ENCODE assay signal across 23 cellular contexts in the genomic region with DNA sequence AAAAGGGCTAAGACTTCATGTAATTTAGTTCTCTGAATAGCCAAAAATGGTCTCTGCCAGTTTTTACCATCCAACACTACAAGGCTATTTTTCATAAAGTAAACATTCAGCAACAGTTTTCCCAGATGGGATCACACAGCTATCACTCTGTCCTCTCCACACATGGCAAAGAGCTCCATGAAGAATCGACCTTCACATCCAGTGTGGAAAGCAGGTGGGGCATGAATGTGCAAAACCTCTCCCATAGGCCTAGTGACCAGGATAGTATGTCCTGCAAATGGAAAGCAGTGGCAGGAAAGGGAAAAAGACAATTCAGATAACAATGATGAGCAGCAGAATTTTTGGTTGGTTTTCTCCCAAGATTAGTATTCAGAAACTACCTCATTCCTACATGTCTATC.
DNase-seq lines count a peak whose midpoint lies in the region; ATAC-seq, FAIRE-seq and TF ChIP-seq lines count a peak whose summit lies in the region.
"Had no signal": no experiment of that assay in that cellular context is flagged by ENCODE, and none has a peak within 500 bp of the region (broad histone marks: within the 10 kb centered on the region; RNA-seq: fewer than 3 reads in every experiment).

No MANE protein-coding gene starts in this region.

- H3K27ac ChIP-seq in DND-41 (ENCODE audit: low read length) (no peak overlapping the region), GM23248 (no peak overlapping the region), colonic mucosa (no peak overlapping the region)
- H3K27ac ChIP-seq: BLaER1 treated with 17β-estradiol and CSF1 and Interleukin-3, amounts not matched to agents 10 nM and 100 nM; C4-2B had no signal

- no peaks in the 10 kb centered on the region for H4K20me1 ChIP-seq in DND-41 (ENCODE audit: insufficient read depth, low read length)
- H4K20me1 ChIP-seq in GM23248 (ENCODE audit: insufficient read depth) = no peaks in the 10 kb centered on the region

- no peaks in the 10 kb centered on the region for H3F3A ChIP-seq in GM23248 (ENCODE audit: insufficient read depth)

- ATAC-seq in DND-41 (ENCODE audit: insufficient read depth, low read depth) (no peak), HG02610 (IDR thresholded peaks at IDR 0.05; ENCODE audit: unreplicated experiment) (no peak), HG03457 (IDR thresholded peaks at IDR 0.05; ENCODE audit: unreplicated experiment) (no peak), HG03159 (IDR thresholded peaks at IDR 0.05; ENCODE audit: unreplicated experiment) (no peak)
- ATAC-seq: CD8-positive, alpha-beta T cell had no signal

- no peak overlapping the region for H3K4me2 ChIP-seq in DND-41 (ENCODE audit: insufficient read depth, low read length)
- no peak overlapping the region for H3K4me2 ChIP-seq in GM23248 (ENCODE audit: unreplicated experiment)
- H3K4me2 ChIP-seq: BLaER1 treated with 17β-estradiol and CSF1 and Interleukin-3, amounts not matched to agents 10 nM and 100 nM had no signal

- FAIRE-seq in bronchial epithelial cell (lab: Jason Lieb, UNC) = peak; percentile 13
- FAIRE-seq: A204.1, G401.6, GM12891, GM18507 had no signal

- WGBS in GM23248 (ENCODE audit: low coverage in 1 of 2, low lambda C conversion rate in 2 of 2, missing lambda C conversion rate in 2 of 2), 2 experiments = 0% methylated on average over 1 of the region's 1 CpG

- H2AFZ ChIP-seq in DND-41 (ENCODE audit: low read depth, low read length) (0 out of 2 replicates have a peak overlapping the region, but pooled peaks have one; percentile 25), GM23248 (0 out of 2 replicates have a peak overlapping the region, but pooled peaks have one; percentile 39)

- no peak for TF ChIP-seq CTCF in DND-41 (IDR thresholded peaks at IDR 0.05; ENCODE audit: borderline replicate concordance, extremely low read depth, low read length, poor library complexity, severe bottlenecking)
- no peak for TF ChIP-seq CTCF in bronchial epithelial cell (IDR thresholded peaks at IDR 0.05; ENCODE audit: insufficient read depth, low read length, severe bottlenecking)
- no peak for TF ChIP-seq CTCF in colonic mucosa (IDR thresholded peaks at IDR 0.05)

- H3K9ac ChIP-seq in DND-41 (ENCODE audit: low read depth, low read length) = no peak overlapping the region
- no peak overlapping the region for H3K9ac ChIP-seq in GM23248
- H3K9ac ChIP-seq in colonic mucosa (ENCODE audit: low read depth in 2 of 2, low read length in 2 of 2) = no peak overlapping the region
- H3K9ac ChIP-seq: BLaER1 treated with 17β-estradiol and CSF1 and Interleukin-3, amounts not matched to agents 10 nM and 100 nM had no signal

- DNase-seq in DND-41 (no peak), GM23248 (no peak), bronchial epithelial cell (ENCODE audit: low read depth) (no peak), myocyte (ENCODE audit: low read depth) (peak; percentile 63), colonic mucosa (no peak)
- DNase-seq: 8988T; AML-193; CD4-positive, alpha-beta T cell; CD8-positive, alpha-beta T cell; DMS 273 treated with DMSO at 0.1 percent for 48 hours; DMS153; DMS53; DMS79; GF-D8 had no signal

- H3K4me1 ChIP-seq in DND-41 (ENCODE audit: insufficient read depth, low read length) = peaks cover 13% of the 10 kb centered on the region
- no peaks in the 10 kb centered on the region for H3K4me1 ChIP-seq in GM23248 (ENCODE audit: insufficient read depth)
- no peaks in the 10 kb centered on the region for H3K4me1 ChIP-seq in colonic mucosa

- H3K9me3 ChIP-seq in DND-41 (ENCODE audit: insufficient read depth, low read length, severe bottlenecking) (no peaks in the 10 kb centered on the region), GM23248 (ENCODE audit: low read depth) (no peaks in the 10 kb centered on the region), colonic mucosa (no peaks in the 10 kb centered on the region)
- H3K9me3 ChIP-seq: BLaER1 treated with 17β-estradiol and CSF1 and Interleukin-3, amounts not matched to agents 10 nM and 100 nM had no signal

- H3K9me2 ChIP-seq in GM23248 (ENCODE audit: insufficient read depth) = no peaks in the 10 kb centered on the region

- H3K4me3 ChIP-seq in DND-41 (ENCODE audit: low read depth in 1 of 2, low read length in 2 of 2) (no peak overlapping the region), GM23248 (no peak overlapping the region), bronchial epithelial cell (ENCODE audit: low read depth, low read length) (no peak overlapping the region), colonic mucosa (no peak overlapping the region)
- H3K4me3 ChIP-seq: BLaER1 treated with 17β-estradiol and CSF1 and Interleukin-3, amounts not matched to agents 10 nM and 100 nM had no signal

- H3K36me3 ChIP-seq in DND-41 (ENCODE audit: insufficient read depth, low read length) = no peaks in the 10 kb centered on the region
- no peaks in the 10 kb centered on the region for H3K36me3 ChIP-seq in GM23248 (ENCODE audit: low read depth)
- H3K36me3 ChIP-seq in bronchial epithelial cell (ENCODE audit: control insufficient read depth, insufficient read depth, low read length) = no peaks in the 10 kb centered on the region
- no peaks in the 10 kb centered on the region for H3K36me3 ChIP-seq in colonic mucosa
- H3K36me3 ChIP-seq: BLaER1 treated with 17β-estradiol and CSF1 and Interleukin-3, amounts not matched to agents 10 nM and 100 nM had no signal

- in situ Hi-C loops in GM23248 (cut with MboI) = no loop called here

- no peaks in the 10 kb centered on the region for H3K79me2 ChIP-seq in DND-41 (ENCODE audit: insufficient read depth, low read length)
- no peaks in the 10 kb centered on the region for H3K79me2 ChIP-seq in GM23248 (ENCODE audit: insufficient read depth)

- H3K27me3 ChIP-seq in DND-41 (ENCODE audit: insufficient read depth, low read length, poor library complexity) = no peaks in the 10 kb centered on the region
- H3K27me3 ChIP-seq in GM23248 (replicated peaks; ENCODE audit: insufficient read depth) = no peaks in the 10 kb centered on the region
- peaks cover 4% of the 10 kb centered on the region for H3K27me3 ChIP-seq in bronchial epithelial cell (ENCODE audit: control insufficient read depth, insufficient read depth, low read length)
- H3K27me3 ChIP-seq in colonic mucosa = no peaks in the 10 kb centered on the region
- H3K27me3 ChIP-seq: BLaER1 treated with 17β-estradiol and CSF1 and Interleukin-3, amounts not matched to agents 10 nM and 100 nM had no signal

- intact Hi-C loops in colonic mucosa (cut with DNase I) = no loop called here
